ENCODE assay signal across 1 cellular context in the genomic region with DNA sequence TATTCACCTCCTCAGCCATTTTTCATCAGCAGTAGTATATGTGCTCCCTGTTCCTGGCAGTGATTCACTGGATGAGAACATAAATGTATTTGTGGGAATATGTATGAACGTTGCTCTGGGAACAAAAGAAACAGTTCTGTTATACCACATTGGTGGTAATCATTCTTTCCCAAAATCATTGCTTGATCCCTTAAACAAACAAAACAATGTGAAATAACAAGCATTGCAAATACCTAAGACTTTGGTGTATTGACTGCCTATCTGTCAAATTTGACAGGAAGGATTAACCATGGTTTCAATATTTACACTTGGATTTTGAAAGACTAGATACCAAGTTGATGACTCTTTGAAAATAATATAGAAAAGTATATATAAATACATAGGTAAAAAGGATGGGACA.
A peak's percentile ranks its signal among the peaks of the same experiment; 100 is the strongest.
TF ChIP-seq lines count a peak whose summit lies in the region.

No MANE protein-coding gene starts in this region.

TF ChIP-seq in HepG2, 621 proteins besides CTCF, POLR2A, EP300 and RAD21 (continued from another document and continues in another):
- TF ChIP-seq, protein P1, sequence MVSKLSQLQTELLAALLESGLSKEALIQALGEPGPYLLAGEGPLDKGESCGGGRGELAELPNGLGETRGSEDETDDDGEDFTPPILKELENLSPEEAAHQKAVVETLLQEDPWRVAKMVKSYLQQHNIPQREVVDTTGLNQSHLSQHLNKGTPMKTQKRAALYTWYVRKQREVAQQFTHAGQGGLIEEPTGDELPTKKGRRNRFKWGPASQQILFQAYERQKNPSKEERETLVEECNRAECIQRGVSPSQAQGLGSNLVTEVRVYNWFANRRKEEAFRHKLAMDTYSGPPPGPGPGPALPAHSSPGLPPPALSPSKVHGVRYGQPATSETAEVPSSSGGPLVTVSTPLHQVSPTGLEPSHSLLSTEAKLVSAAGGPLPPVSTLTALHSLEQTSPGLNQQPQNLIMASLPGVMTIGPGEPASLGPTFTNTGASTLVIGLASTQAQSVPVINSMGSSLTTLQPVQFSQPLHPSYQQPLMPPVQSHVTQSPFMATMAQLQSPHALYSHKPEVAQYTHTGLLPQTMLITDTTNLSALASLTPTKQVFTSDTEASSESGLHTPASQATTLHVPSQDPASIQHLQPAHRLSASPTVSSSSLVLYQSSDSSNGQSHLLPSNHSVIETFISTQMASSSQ (IDR thresholded peaks at IDR 0.05; ENCODE audit: low read depth), result peak; percentile 64; the same call in 1 of the 2 replicates
- TF ChIP-seq, protein P1 (CRISPR knock-in tag; IDR thresholded peaks at IDR 0.05; ENCODE audit: borderline replicate concordance), result no peak
- TF ChIP-seq, protein P2, sequence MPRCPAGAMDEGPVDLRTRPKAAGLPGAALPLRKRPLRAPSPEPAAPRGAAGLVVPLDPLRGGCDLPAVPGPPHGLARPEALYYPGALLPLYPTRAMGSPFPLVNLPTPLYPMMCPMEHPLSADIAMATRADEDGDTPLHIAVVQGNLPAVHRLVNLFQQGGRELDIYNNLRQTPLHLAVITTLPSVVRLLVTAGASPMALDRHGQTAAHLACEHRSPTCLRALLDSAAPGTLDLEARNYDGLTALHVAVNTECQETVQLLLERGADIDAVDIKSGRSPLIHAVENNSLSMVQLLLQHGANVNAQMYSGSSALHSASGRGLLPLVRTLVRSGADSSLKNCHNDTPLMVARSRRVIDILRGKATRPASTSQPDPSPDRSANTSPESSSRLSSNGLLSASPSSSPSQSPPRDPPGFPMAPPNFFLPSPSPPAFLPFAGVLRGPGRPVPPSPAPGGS (CRISPR knock-in tag; IDR thresholded peaks at IDR 0.05), result no peak
- TF ChIP-seq NFIB (CRISPR knock-in tag; IDR thresholded peaks at IDR 0.05; ENCODE audit: borderline replicate concordance) (no peak), RFX3 (CRISPR knock-in tag; IDR thresholded peaks at IDR 0.05) (peak; percentile 49; the same call in 1 of the 2 replicates), CC2D1A (CRISPR knock-in tag; IDR thresholded peaks at IDR 0.05) (no peak), SOX5 (CRISPR knock-in tag; IDR thresholded peaks at IDR 0.05; ENCODE audit: borderline replicate concordance) (peak; percentile 93), ZNF567 (CRISPR knock-in tag; IDR thresholded peaks at IDR 0.05; ENCODE audit: borderline replicate concordance) (no peak), RARG (CRISPR knock-in tag; IDR thresholded peaks at IDR 0.05; ENCODE audit: low read depth) (no peak), ZNF556 (CRISPR knock-in tag; IDR thresholded peaks at IDR 0.05; ENCODE audit: borderline replicate concordance) (no peak), FIP1L1 (IDR thresholded peaks at IDR 0.05; ENCODE audit: borderline replicate concordance, insufficient read depth, low read depth, low read length) (no peak), ZNF558 (CRISPR knock-in tag; IDR thresholded peaks at IDR 0.05; ENCODE audit: borderline replicate concordance) (no peak), ZNF839 (CRISPR knock-in tag; IDR thresholded peaks at IDR 0.05; ENCODE audit: borderline replicate concordance) (no peak), ZC3H4 (CRISPR knock-in tag; IDR thresholded peaks at IDR 0.05; ENCODE audit: borderline replicate concordance) (no peak), SP1 (IDR thresholded peaks at IDR 0.05) (no peak), SP1 (CRISPR knock-in tag; IDR thresholded peaks at IDR 0.05) (no peak), ETV5 (CRISPR knock-in tag; IDR thresholded peaks at IDR 0.05; ENCODE audit: borderline replicate concordance) (no peak; the same call in 1 of the 2 replicates), ZNF530 (CRISPR knock-in tag; IDR thresholded peaks at IDR 0.05; ENCODE audit: low read depth) (no peak), ZNF230 (CRISPR knock-in tag; IDR thresholded peaks at IDR 0.05) (no peak), ZNF251 (CRISPR knock-in tag; IDR thresholded peaks at IDR 0.05) (no peak), ZNF292 (CRISPR knock-in tag; IDR thresholded peaks at IDR 0.05; ENCODE audit: borderline replicate concordance, low read depth) (no peak), LCORL (IDR thresholded peaks at IDR 0.05) (peak; percentile 55; the same call in 1 of the 2 replicates), LCORL (CRISPR knock-in tag; IDR thresholded peaks at IDR 0.05) (no peak), ZNF572 (CRISPR knock-in tag; IDR thresholded peaks at IDR 0.05) (no peak), ZNF143 (CRISPR knock-in tag; IDR thresholded peaks at IDR 0.05) (no peak), ZNF180 (CRISPR knock-in tag; IDR thresholded peaks at IDR 0.05; ENCODE audit: borderline replicate concordance, low read depth) (no peak), ZNF207 (IDR thresholded peaks at IDR 0.05; ENCODE audit: borderline replicate concordance) (no peak)
- TF ChIP-seq, protein P3, sequence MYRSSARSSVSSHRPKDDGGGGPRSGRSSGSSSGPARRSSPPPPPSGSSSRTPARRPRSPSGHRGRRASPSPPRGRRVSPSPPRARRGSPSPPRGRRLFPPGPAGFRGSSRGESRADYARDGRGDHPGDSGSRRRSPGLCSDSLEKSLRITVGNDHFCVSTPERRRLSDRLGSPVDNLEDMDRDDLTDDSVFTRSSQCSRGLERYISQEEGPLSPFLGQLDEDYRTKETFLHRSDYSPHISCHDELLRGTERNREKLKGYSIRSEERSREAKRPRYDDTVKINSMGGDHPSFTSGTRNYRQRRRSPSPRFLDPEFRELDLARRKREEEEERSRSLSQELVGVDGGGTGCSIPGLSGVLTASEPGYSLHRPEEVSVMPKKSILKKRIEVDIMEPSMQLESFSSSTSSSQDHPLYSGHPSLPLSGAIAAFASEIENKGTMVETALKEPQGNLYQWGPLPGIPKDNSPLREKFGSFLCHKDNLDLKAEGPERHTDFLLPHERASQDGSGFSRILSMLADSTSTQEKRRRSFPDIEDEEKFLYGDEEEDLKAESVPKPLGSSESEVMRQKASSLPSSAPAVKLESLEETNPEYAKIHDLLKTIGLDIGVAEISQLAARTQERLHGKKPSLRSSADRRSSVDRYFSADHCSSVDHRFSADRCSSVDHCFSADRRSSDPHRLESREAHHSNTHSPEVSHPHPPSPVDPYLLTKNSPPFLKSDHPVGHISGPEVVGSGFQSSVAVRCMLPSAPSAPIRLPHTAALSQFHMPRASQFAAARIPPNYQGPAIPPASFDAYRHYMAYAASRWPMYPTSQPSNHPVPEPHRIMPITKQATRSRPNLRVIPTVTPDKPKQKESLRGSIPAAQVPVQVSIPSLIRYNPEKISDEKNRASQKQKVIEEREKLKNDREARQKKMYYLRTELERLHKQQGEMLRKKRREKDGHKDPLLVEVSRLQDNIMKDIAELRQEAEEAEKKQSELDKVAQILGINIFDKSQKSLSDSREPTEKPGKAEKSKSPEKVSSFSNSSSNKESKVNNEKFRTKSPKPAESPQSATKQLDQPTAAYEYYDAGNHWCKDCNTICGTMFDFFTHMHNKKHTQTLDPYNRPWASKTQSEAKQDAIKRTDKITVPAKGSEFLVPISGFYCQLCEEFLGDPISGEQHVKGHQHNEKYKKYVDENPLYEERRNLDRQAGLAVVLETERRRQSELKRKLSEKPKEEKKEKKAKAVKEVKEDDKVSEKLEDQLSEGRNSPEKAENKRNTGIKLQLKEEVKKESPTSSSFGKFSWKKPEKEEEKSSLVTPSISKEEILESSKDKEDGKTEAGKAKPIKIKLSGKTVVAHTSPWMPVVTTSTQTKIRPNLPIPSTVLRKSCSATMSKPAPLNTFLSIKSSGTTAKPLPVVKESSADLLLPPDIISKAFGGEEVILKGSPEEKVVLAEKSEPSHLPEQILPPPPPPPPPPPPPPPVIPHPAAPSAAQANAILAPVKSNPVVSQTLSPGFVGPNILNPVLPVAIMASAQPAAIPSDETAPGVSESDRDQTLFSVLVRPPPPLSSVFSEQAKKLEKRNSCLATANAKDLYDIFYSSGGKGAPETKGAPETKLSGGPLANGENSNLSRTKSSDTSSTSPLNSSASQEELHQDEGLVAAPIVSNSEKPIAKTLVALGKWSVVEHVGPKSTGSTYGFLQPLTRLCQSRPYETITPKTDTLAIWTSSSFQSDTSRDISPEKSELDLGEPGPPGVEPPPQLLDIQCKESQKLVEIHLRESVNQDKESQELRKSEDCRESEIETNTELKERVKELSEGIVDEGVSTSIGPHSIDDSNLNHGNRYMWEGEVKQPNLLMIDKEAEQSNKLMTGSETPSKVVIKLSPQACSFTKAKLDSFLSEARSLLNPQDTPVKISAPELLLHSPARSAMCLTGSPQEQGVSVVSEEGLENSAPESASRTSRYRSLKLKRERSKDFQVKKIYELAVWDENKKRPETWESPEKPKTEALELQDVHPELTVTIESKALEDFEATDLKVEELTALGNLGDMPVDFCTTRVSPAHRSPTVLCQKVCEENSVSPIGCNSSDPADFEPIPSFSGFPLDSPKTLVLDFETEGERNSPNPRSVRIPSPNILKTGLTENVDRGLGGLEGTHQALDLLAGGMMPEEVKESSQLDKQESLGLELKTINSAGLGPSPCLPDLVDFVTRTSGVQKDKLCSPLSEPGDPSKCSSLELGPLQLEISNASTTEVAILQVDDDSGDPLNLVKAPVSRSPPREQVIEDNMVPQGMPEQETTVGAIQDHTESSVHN (CRISPR knock-in tag; IDR thresholded peaks at IDR 0.05), result no peak
- TF ChIP-seq, protein P4, sequence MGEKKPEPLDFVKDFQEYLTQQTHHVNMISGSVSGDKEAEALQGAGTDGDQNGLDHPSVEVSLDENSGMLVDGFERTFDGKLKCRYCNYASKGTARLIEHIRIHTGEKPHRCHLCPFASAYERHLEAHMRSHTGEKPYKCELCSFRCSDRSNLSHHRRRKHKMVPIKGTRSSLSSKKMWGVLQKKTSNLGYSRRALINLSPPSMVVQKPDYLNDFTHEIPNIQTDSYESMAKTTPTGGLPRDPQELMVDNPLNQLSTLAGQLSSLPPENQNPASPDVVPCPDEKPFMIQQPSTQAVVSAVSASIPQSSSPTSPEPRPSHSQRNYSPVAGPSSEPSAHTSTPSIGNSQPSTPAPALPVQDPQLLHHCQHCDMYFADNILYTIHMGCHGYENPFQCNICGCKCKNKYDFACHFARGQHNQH (CRISPR knock-in tag; IDR thresholded peaks at IDR 0.05), result no peak
- TF ChIP-seq, protein P5, sequence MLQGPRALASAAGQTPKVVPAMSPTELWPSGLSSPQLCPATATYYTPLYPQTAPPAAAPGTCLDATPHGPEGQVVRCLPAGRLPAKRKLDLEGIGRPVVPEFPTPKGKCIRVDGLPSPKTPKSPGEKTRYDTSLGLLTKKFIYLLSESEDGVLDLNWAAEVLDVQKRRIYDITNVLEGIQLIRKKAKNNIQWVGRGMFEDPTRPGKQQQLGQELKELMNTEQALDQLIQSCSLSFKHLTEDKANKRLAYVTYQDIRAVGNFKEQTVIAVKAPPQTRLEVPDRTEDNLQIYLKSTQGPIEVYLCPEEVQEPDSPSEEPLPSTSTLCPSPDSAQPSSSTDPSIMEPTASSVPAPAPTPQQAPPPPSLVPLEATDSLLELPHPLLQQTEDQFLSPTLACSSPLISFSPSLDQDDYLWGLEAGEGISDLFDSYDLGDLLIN (CRISPR knock-in tag; IDR thresholded peaks at IDR 0.05; ENCODE audit: borderline replicate concordance), result no peak
- TF ChIP-seq, protein P6, sequence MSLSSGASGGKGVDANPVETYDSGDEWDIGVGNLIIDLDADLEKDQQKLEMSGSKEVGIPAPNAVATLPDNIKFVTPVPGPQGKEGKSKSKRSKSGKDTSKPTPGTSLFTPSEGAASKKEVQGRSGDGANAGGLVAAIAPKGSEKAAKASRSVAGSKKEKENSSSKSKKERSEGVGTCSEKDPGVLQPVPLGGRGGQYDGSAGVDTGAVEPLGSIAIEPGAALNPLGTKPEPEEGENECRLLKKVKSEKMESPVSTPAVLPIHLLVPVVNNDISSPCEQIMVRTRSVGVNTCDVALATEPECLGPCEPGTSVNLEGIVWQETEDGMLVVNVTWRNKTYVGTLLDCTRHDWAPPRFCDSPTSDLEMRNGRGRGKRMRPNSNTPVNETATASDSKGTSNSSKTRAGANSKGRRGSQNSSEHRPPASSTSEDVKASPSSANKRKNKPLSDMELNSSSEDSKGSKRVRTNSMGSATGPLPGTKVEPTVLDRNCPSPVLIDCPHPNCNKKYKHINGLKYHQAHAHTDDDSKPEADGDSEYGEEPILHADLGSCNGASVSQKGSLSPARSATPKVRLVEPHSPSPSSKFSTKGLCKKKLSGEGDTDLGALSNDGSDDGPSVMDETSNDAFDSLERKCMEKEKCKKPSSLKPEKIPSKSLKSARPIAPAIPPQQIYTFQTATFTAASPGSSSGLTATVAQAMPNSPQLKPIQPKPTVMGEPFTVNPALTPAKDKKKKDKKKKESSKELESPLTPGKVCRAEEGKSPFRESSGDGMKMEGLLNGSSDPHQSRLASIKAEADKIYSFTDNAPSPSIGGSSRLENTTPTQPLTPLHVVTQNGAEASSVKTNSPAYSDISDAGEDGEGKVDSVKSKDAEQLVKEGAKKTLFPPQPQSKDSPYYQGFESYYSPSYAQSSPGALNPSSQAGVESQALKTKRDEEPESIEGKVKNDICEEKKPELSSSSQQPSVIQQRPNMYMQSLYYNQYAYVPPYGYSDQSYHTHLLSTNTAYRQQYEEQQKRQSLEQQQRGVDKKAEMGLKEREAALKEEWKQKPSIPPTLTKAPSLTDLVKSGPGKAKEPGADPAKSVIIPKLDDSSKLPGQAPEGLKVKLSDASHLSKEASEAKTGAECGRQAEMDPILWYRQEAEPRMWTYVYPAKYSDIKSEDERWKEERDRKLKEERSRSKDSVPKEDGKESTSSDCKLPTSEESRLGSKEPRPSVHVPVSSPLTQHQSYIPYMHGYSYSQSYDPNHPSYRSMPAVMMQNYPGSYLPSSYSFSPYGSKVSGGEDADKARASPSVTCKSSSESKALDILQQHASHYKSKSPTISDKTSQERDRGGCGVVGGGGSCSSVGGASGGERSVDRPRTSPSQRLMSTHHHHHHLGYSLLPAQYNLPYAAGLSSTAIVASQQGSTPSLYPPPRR (CRISPR knock-in tag; IDR thresholded peaks at IDR 0.05; ENCODE audit: borderline replicate concordance), result peak; percentile 97
- TF ChIP-seq, protein P7, sequence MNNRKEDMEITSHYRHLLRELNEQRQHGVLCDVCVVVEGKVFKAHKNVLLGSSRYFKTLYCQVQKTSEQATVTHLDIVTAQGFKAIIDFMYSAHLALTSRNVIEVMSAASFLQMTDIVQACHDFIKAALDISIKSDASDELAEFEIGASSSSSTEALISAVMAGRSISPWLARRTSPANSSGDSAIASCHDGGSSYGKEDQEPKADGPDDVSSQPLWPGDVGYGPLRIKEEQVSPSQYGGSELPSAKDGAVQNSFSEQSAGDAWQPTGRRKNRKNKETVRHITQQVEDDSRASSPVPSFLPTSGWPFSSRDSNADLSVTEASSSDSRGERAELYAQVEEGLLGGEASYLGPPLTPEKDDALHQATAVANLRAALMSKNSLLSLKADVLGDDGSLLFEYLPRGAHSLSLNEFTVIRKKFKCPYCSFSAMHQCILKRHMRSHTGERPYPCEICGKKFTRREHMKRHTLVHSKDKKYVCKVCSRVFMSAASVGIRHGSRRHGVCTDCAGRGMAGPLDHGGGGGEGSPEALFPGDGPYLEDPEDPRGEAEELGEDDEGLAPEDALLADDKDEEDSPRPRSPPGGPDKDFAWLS (CRISPR knock-in tag; IDR thresholded peaks at IDR 0.05; ENCODE audit: borderline replicate concordance), result no peak
